In genomic region chrX:50818986-50819385, GRCh38 we compare ENCODE assay signal across 19 cellular contexts. TPM values are rescaled to one million over a fixed set of nuclear protein-coding genes. Genes with fewer than 3 reads are reported as not detected.
DNase-seq lines count a peak whose midpoint lies in the region; ATAC-seq, FAIRE-seq and TF ChIP-seq lines count a peak whose summit lies in the region.
"Had no signal": no experiment of that assay in that cellular context is flagged by ENCODE, and none has a peak within 500 bp of the region (broad histone marks: within the 10 kb centered on the region; RNA-seq: fewer than 3 reads in every experiment).

No MANE protein-coding gene starts in this region.

- H3K36me3 ChIP-seq in GM23248 (ENCODE audit: low read depth) = no peaks in the 10 kb centered on the region
- H3K36me3 ChIP-seq: HAP-1 had no signal

- H3K4me2 ChIP-seq in GM23248 (ENCODE audit: unreplicated experiment) = no peak overlapping the region

- H4K20me1 ChIP-seq in GM23248 (ENCODE audit: insufficient read depth) = no peaks in the 10 kb centered on the region

- H2AFZ ChIP-seq in GM23248 = no peak overlapping the region

- in situ Hi-C loops in GM23248 (cut with MboI) = no loop called here

- peaks cover 8% of the 10 kb centered on the region; the same call in 1 of the 2 replicates for H3K4me1 ChIP-seq in GM23248 (ENCODE audit: insufficient read depth)
- H3K4me1 ChIP-seq in foreskin keratinocyte = no peaks in the 10 kb centered on the region

- no peaks in the 10 kb centered on the region for H3F3A ChIP-seq in GM23248 (ENCODE audit: insufficient read depth)

- no peak for TF ChIP-seq CTCF in foreskin keratinocyte (conservative IDR thresholded peaks at IDR 0.05)

- no peaks in the 10 kb centered on the region for H3K9me2 ChIP-seq in GM23248 (ENCODE audit: insufficient read depth)

- 45 to 48% methylated on average over 1 of the region's 1 CpG for WGBS in GM23248 (ENCODE audit: low coverage in 1 of 2, low lambda C conversion rate in 2 of 2, missing lambda C conversion rate in 2 of 2), 2 experiments

- H3K27me3 ChIP-seq in GM23248 (replicated peaks; ENCODE audit: insufficient read depth) = no peaks in the 10 kb centered on the region
- no peaks in the 10 kb centered on the region for H3K27me3 ChIP-seq in foreskin keratinocyte

- ATAC-seq in foreskin keratinocyte (peak; percentile 51), GM18867 (IDR thresholded peaks at IDR 0.05; ENCODE audit: unreplicated experiment) (no peak), HG03432 (IDR thresholded peaks at IDR 0.05; ENCODE audit: unreplicated experiment) (no peak)
- ATAC-seq: CD8-positive, alpha-beta T cell; HepG2 had no signal

- H3K9ac ChIP-seq in GM23248 = no peak overlapping the region

- no peak overlapping the region for H3K4me3 ChIP-seq in GM23248
- H3K4me3 ChIP-seq: HAP-1 had no signal

- H3K79me2 ChIP-seq in GM23248 (ENCODE audit: insufficient read depth) = no peaks in the 10 kb centered on the region

- peak; percentile 80 for FAIRE-seq in RCC 7860 (lab: Jason Lieb, UNC)
- FAIRE-seq: D721Med, GM12891, HepG2, HTR-8/SVneo had no signal

- no peaks in the 10 kb centered on the region for H3K9me3 ChIP-seq in GM23248 (ENCODE audit: low read depth)
- H3K9me3 ChIP-seq: HAP-1 had no signal

- peak; percentile 10 for DNase-seq in GM23248
- DNase-seq in RCC 7860 (ENCODE audit: low spot score) = no peak
- no peak for DNase-seq in foreskin keratinocyte
- DNase-seq in NCI-H1092 treated with DMSO at 0.1 percent for 48 hours (lab: John Stamatoyannopoulos, UW) = no peak
- no peak for DNase-seq in hippocampal formation (lab: John Stamatoyannopoulos, UW)
- DNase-seq: CD8-positive, alpha-beta T cell; COR-L47; DMS153; DMS79 treated with DMSO at 0.1 percent for 48 hours; EL; GOT3 had no signal

- H3K27ac ChIP-seq in GM23248 = no peak overlapping the region
- no peak overlapping the region for H3K27ac ChIP-seq in foreskin keratinocyte

RNA-seq across cellular contexts. Expression of gene SHROOM4, which starts 5.0 kb away (rescaled TPM):
- 1.1 and 1.7 TPM in 2 replicates for total RNA-seq in GM23248 (2014; rRNA removed; shearing (Covaris generic))
- polyA plus RNA-seq in GM23248 (2016; fragmentation: Nextera tagmentation; extraction: Ambion mirVana) = 0.55 and 0.67 TPM in 2 replicates
- total RNA-seq in foreskin keratinocyte = 0.42 and 0.48 TPM in 2 replicates
- polyA plus RNA-seq in foreskin keratinocyte = 0.08 TPM in 2 replicates
- total RNA-seq: CD8-positive, alpha-beta T cell had no signal
- polyA plus RNA-seq: CD14-positive monocyte had no signal
